Comparison of ENCODE assay signal across 27 cellular contexts in the genomic region with DNA sequence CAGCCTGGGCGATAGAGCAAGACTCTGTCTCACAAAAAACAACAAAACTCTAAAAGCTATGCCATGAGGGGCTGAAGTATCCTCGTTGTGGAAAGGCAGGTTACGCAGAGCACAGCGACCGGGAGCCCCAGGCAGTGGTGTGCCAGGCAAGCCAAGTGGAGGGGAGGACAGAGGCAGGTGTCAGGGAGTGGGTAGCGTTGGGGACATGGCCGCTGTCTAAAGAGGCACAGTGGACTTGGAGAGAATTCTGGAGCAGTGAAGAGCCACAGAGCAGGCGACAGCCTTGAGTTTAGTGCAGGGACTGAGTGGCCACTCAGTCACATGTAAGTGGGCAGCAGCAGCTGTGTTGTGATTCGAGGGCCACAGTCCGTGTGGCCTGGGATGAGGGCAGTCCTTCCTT.
"Had no signal": no experiment of that assay in that cellular context is flagged by ENCODE, and none has a peak within 500 bp of the region (broad histone marks: within the 10 kb centered on the region; RNA-seq: fewer than 3 reads in every experiment).

No MANE protein-coding gene starts in this region.

- H3K4me3 Mint-ChIP-seq: activated CD4-positive, alpha-beta T cell treated with anti-CD3 and anti-CD28 coated beads, Interleukin-2, amount 10 ng/mL, durations not matched to agents 7 days and 5 days; activated CD8-positive, alpha-beta T cell treated with anti-CD3 and anti-CD28 coated beads for 36 hours; activated naive CD4-positive, alpha-beta T cell treated with anti-CD3 and anti-CD28 coated beads for 36 hours; activated naive CD4-positive, alpha-beta T cell treated with anti-CD3 and anti-CD28 coated beads, Interleukin-2, amount 50 U/mL, for 24 hours; activated naive CD8-positive, alpha-beta T cell treated with anti-CD3 and anti-CD28 coated beads, Interleukin-2, amount 10 ng/mL, durations not matched to agents 7 days and 5 days; activated T-cell treated with anti-CD3 and anti-CD28 coated beads, Interleukin-2, amount 50 U/mL, for 4 hours; activated T-helper 17 cell treated with anti-CD3 and anti-CD28 coated beads, Interleukin-2, amount 50 U/mL, for 72 hours; effector memory CD8-positive, alpha-beta T cell had no signal

- ATAC-seq: activated CD8-positive, alpha-beta T cell treated with anti-CD3 and anti-CD28 coated beads for 36 hours; activated T-cell treated with anti-CD3 and anti-CD28 coated beads, Interleukin-2, amount 50 U/mL, for 4 hours; effector memory CD8-positive, alpha-beta T cell; foreskin keratinocyte; gastrocnemius medialis had no signal

- H3K36me3 ChIP-seq: brain microvascular endothelial cell, esophagus muscularis mucosa, gastrocnemius medialis had no signal

- H3K4me3 ChIP-seq: esophagus muscularis mucosa, gastrocnemius medialis had no signal

- H3K27me3 Mint-ChIP-seq: activated CD4-positive, alpha-beta T cell treated with anti-CD3 and anti-CD28 coated beads, Interleukin-2, amount 10 ng/mL, durations not matched to agents 7 days and 5 days; activated CD8-positive, alpha-beta T cell treated with anti-CD3 and anti-CD28 coated beads for 36 hours; activated naive CD4-positive, alpha-beta T cell treated with anti-CD3 and anti-CD28 coated beads, Interleukin-2, amount 50 U/mL, for 24 hours; activated naive CD8-positive, alpha-beta T cell treated with anti-CD3 and anti-CD28 coated beads, Interleukin-2, amount 10 ng/mL, durations not matched to agents 7 days and 5 days; activated T-helper 17 cell treated with anti-CD3 and anti-CD28 coated beads, Interleukin-2, amount 50 U/mL, for 72 hours had no signal

- H3K27me3 ChIP-seq: brain microvascular endothelial cell, esophagus muscularis mucosa, foreskin keratinocyte, gastrocnemius medialis had no signal

- H3K27ac Mint-ChIP-seq: activated CD4-positive, alpha-beta T cell treated with anti-CD3 and anti-CD28 coated beads, Interleukin-2, amount 10 ng/mL, durations not matched to agents 7 days and 5 days; activated CD8-positive, alpha-beta T cell treated with anti-CD3 and anti-CD28 coated beads for 36 hours; activated naive CD4-positive, alpha-beta T cell treated with anti-CD3 and anti-CD28 coated beads for 36 hours; activated naive CD4-positive, alpha-beta T cell treated with anti-CD3 and anti-CD28 coated beads, Interleukin-2, amount 50 U/mL, for 24 hours; activated naive CD8-positive, alpha-beta T cell treated with anti-CD3 and anti-CD28 coated beads, Interleukin-2, amount 10 ng/mL, durations not matched to agents 7 days and 5 days; activated T-helper 17 cell treated with anti-CD3 and anti-CD28 coated beads, Interleukin-2, amount 50 U/mL, for 72 hours had no signal

- FAIRE-seq: astrocyte, colon had no signal

- H3K36me3 Mint-ChIP-seq: activated naive CD4-positive, alpha-beta T cell treated with anti-CD3 and anti-CD28 coated beads, Interleukin-2, amount 50 U/mL, for 24 hours; activated naive CD8-positive, alpha-beta T cell treated with anti-CD3 and anti-CD28 coated beads, Interleukin-2, amount 10 ng/mL, durations not matched to agents 7 days and 5 days had no signal

- H3K9me3 Mint-ChIP-seq: activated CD4-positive, alpha-beta T cell treated with anti-CD3 and anti-CD28 coated beads, Interleukin-2, amount 10 ng/mL, durations not matched to agents 7 days and 5 days; activated CD8-positive, alpha-beta T cell treated with anti-CD3 and anti-CD28 coated beads for 36 hours; activated naive CD4-positive, alpha-beta T cell treated with anti-CD3 and anti-CD28 coated beads for 36 hours; activated naive CD4-positive, alpha-beta T cell treated with anti-CD3 and anti-CD28 coated beads, Interleukin-2, amount 50 U/mL, for 24 hours; activated T-cell treated with anti-CD3 and anti-CD28 coated beads, Interleukin-2, amount 50 U/mL, for 4 hours; activated T-helper 17 cell treated with anti-CD3 and anti-CD28 coated beads, Interleukin-2, amount 50 U/mL, for 72 hours; effector memory CD8-positive, alpha-beta T cell had no signal

- DNase-seq: activated CD4-positive, alpha-beta T cell treated with anti-CD3 and anti-CD28 coated beads for 1 hour; activated CD4-positive, alpha-beta T cell treated with anti-CD3 and anti-CD28 coated beads for 4 hours; activated CD4-positive, alpha-beta T cell treated with anti-CD3 and anti-CD28 coated beads, Interleukin-2, amount 10 ng/mL, durations not matched to agents 7 days and 5 days; activated CD4-positive, alpha-beta T cell treated with anti-CD3 and anti-CD28 coated beads, Interleukin-2, amount 50 U/mL, for 48 hours; activated CD8-positive, alpha-beta memory T cell treated with anti-CD3 and anti-CD28 coated beads for 24 hours; activated CD8-positive, alpha-beta T cell treated with anti-CD3 and anti-CD28 coated beads for 36 hours; activated effector memory CD4-positive, alpha-beta T cell treated with Interleukin-2 at 50 U/mL for 16 hours; activated naive CD4-positive, alpha-beta T cell treated with anti-CD3 and anti-CD28 coated beads for 36 hours; activated naive CD8-positive, alpha-beta T cell treated with anti-CD3 and anti-CD28 coated beads, Interleukin-2, amount 10 ng/mL, durations not matched to agents 7 days and 5 days; activated T-cell treated with anti-CD3 and anti-CD28 coated beads, Interleukin-2, amount 50 U/mL, for 4 hours; amniotic stem cell; anterior cingulate cortex; brain microvascular endothelial cell; caudate nucleus; cortex of kidney; dermis blood vessel endothelial cell; effector CD4-positive, alpha-beta T cell; effector memory CD8-positive, alpha-beta T cell; erythroblast; foreskin keratinocyte; gastrocnemius medialis; T-helper 2 cell had no signal
